Comparison of ENCODE assay signal across 11 cellular contexts in the genomic region with DNA sequence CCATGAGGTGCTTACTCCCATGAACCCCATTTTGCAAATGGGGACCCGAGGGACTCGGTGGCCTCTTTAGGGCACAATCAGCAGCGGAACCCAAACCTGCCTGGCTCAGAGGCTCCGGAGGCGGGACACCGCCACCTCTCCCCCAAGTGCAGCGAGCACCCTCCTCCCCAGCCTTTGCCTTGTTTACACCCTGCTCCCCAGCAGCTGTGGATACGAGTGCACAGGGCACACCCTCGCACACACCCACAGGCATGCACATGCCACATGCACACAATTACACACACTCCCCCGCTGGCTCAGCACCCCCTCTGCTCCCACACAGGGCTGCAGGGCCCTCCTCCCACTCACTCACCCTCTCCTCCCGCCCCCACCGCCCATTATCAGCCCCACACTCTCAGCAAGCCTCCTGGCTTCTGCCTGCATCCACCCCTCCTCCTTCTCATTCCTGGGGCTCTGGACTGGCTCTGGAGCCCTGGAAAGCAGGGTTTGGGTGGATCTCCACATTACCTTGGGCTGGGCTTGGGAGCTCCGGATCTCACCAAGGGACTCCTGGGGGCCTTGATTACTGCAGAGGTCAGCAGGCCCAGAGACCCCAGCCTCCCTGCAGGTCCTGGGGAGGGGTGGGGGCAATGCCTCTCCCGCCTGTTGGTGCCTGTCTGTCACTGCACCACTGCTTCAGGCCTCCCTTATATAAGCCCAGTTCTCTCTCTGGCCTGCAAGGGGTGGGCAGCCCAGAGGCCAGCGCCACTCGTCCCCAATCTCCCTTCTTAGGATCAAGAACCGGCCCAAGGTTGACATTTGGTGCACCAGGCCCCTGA. TPM values are rescaled to one million over a fixed set of nuclear protein-coding genes. Genes with fewer than 3 reads are reported as not detected.
DNase-seq lines count a peak whose midpoint lies in the region; ATAC-seq and TF ChIP-seq lines count a peak whose summit lies in the region.
"Had no signal": no experiment of that assay in that cellular context is flagged by ENCODE, and none has a peak within 500 bp of the region (broad histone marks: within the 10 kb centered on the region; RNA-seq: fewer than 3 reads in every experiment).

No MANE protein-coding gene starts in this region.

- no peaks in the 10 kb centered on the region for H3K9me3 ChIP-seq in right atrium auricular region
- no peaks in the 10 kb centered on the region for H3K9me3 ChIP-seq in psoas muscle

- H3K4me1 Mint-ChIP-seq in stimulated activated naive CD8-positive, alpha-beta T cell treated with anti-CD3 and anti-CD28 coated beads, Interleukin-15, amount 100 ng/mL, for 72 hours = peaks cover 13% of the 10 kb centered on the region

- H3K4me1 ChIP-seq in right atrium auricular region (peaks cover 0 to 73% of the 10 kb centered on the region in 2 donors), psoas muscle (peaks cover 72% of the 10 kb centered on the region)

- TF ChIP-seq CTCF in right atrium auricular region (IDR thresholded peaks at IDR 0.05) (no peak), psoas muscle (IDR thresholded peaks at IDR 0.05) (no peak)

- H3K27me3 ChIP-seq in right atrium auricular region (no peaks in the 10 kb centered on the region), psoas muscle (ENCODE audit: insufficient read depth in 3 of 3, low read length in 2 of 3) (no peaks in the 10 kb centered on the region)

- H3K27me3 Mint-ChIP-seq in stimulated activated naive CD8-positive, alpha-beta T cell treated with anti-CD3 and anti-CD28 coated beads, Interleukin-15, amount 100 ng/mL, for 72 hours = no peaks in the 10 kb centered on the region

- peak overlapping the region; percentile 15 to 24 for H3K4me3 ChIP-seq in right atrium auricular region
- peak overlapping the region; percentile 40 for H3K4me3 ChIP-seq in psoas muscle

- no peak overlapping the region for H3K4me3 Mint-ChIP-seq in stimulated activated naive CD8-positive, alpha-beta T cell treated with anti-CD3 and anti-CD28 coated beads, Interleukin-15, amount 100 ng/mL, for 72 hours
- H3K4me3 Mint-ChIP-seq: T-helper 2 cell treated with Interferon-gamma antibody and Interleukin-4, amounts not matched to agents 5 μg/mL and 100 μg/mL, for 36 hours had no signal

- intact Hi-C loops in psoas muscle (cut with DNase I) = no loop called here

- H3K9me3 Mint-ChIP-seq in stimulated activated naive CD8-positive, alpha-beta T cell treated with anti-CD3 and anti-CD28 coated beads, Interleukin-15, amount 100 ng/mL, for 72 hours = no peaks in the 10 kb centered on the region
- H3K9me3 Mint-ChIP-seq: T-helper 2 cell treated with Interferon-gamma antibody and Interleukin-4, amounts not matched to agents 5 μg/mL and 100 μg/mL, for 36 hours had no signal

- peak; percentile 41 to 51 (median 46) for ATAC-seq in psoas muscle
- no peak for ATAC-seq in stimulated activated naive CD8-positive, alpha-beta T cell treated with anti-CD3 and anti-CD28 coated beads, Interleukin-15, amount 100 ng/mL, for 72 hours

- H3K27ac ChIP-seq in right atrium auricular region (peak overlapping the region; percentile 94 to 96), psoas muscle (peak overlapping the region; percentile 88)

- 23 to 31% (median 28%) methylated on average over 17 of the region's 17 CpGs for WGBS in psoas muscle, 3 donors

- H3K27ac Mint-ChIP-seq in stimulated activated naive CD8-positive, alpha-beta T cell treated with anti-CD3 and anti-CD28 coated beads, Interleukin-15, amount 100 ng/mL, for 72 hours = no peak overlapping the region
- H3K27ac Mint-ChIP-seq: T-helper 2 cell treated with Interferon-gamma antibody and Interleukin-4, amounts not matched to agents 5 μg/mL and 100 μg/mL, for 36 hours had no signal

- DNase-seq in ELF-1 (ENCODE audit: low read depth, low spot score) (peak; percentile 31), SW480 (ENCODE audit: low spot score) (peak; percentile 66), right atrium auricular region (ENCODE audit: low spot score) (no peak), psoas muscle (peak; percentile 23 to 65), NCI-H526 (lab: John Stamatoyannopoulos, UW) (no peak), middle frontal gyrus (ENCODE audit: extremely low spot score, low spot score) (no peak)
- DNase-seq in activated naive CD4-positive, alpha-beta T cell treated with anti-CD3 and anti-CD28 coated beads, Interleukin-2, amount 50 U/mL, for 16 hours = no peak
- no peak for DNase-seq in stimulated activated naive CD8-positive, alpha-beta T cell treated with anti-CD3 and anti-CD28 coated beads, Interleukin-15, amount 100 ng/mL, for 72 hours
- DNase-seq: mammary epithelial cell had no signal

- H3K36me3 ChIP-seq in right atrium auricular region = peaks cover 58% of the 10 kb centered on the region
- H3K36me3 ChIP-seq in psoas muscle (ENCODE audit: insufficient read depth in 1 of 2, low read depth in 1 of 2) = peaks cover 0 to 45% of the 10 kb centered on the region in 2 donors

RNA-seq across cellular contexts. Expression of gene PDK2, which starts 6.4 kb away (rescaled TPM):
- 100 to 1,000 TPM; 186 to 214 TPM for total RNA-seq in right atrium auricular region
- 100 to 1,000 TPM in 2 of 4 donors, 10 to 100 TPM in 2; 79.3 to 213 (median 110) TPM for total RNA-seq in psoas muscle
- polyA plus RNA-seq in psoas muscle = 10 to 100 TPM; 50.3 to 99.4 (median 55.2) TPM

RNA-seq across cellular contexts. Expression of gene SAMD14, which starts 28.4 kb away (rescaled TPM):
- total RNA-seq in right atrium auricular region (1 to 10 TPM in 1 of 2 donors, under 1 TPM in 1; 0.78 to 1.1 TPM), psoas muscle (1 to 10 TPM in 3 of 4 donors, under 1 TPM in 1; 0.55 to 2.7 (median 1.3) TPM)
- polyA plus RNA-seq in psoas muscle = 1 to 10 TPM in 1 of 3 donors, under 1 TPM in 2; 0.64 to 1.3 (median 0.98) TPM
- total RNA-seq: HT1080 had no signal

RNA-seq across cellular contexts. Expression of gene ITGA3, which starts 45.6 kb away (rescaled TPM):
- total RNA-seq in right atrium auricular region (10 to 100 TPM; 29.5 to 61.8 TPM), psoas muscle (10 to 100 TPM in 3 of 4 donors, 1 to 10 TPM in 1; 7.8 to 21.9 (median 15.0) TPM)
- polyA plus RNA-seq in psoas muscle = 10 to 100 TPM in 1 of 3 donors, 1 to 10 TPM in 2; 4.9 to 21.5 (median 5.6) TPM

RNA-seq across cellular contexts. Expression of gene PPP1R9B, which starts 48.9 kb away (rescaled TPM):
- total RNA-seq in right atrium auricular region (10 to 100 TPM; 16.9 to 24.2 TPM), psoas muscle (10 to 100 TPM; 15.1 to 26.5 (median 18.4) TPM)
- polyA plus RNA-seq in psoas muscle = 10 to 100 TPM in 2 of 3 donors, 1 to 10 TPM in 1; 7.0 to 11.3 (median 11.0) TPM

Comparison
In these comparisons a context has a peak if more than half of its experiments do, and no peak if none do; other contexts are left out.
1. DNase-seq: peak in ELF-1 (single experiment), SW480 (single experiment) and psoas muscle (2 of 2); none in right atrium auricular region (single experiment), NCI-H526 (0 of 2), middle frontal gyrus (single experiment), activated naive CD4-positive, alpha-beta T cell treated with anti-CD3 and anti-CD28 coated beads, Interleukin-2, amount 50 U/mL, for 16 hours (single experiment) and stimulated activated naive CD8-positive, alpha-beta T cell treated with anti-CD3 and anti-CD28 coated beads, Interleukin-15, amount 100 ng/mL, for 72 hours (0 of 2).